Comparison of ENCODE assay signal across 9 cellular contexts in the genomic region with DNA sequence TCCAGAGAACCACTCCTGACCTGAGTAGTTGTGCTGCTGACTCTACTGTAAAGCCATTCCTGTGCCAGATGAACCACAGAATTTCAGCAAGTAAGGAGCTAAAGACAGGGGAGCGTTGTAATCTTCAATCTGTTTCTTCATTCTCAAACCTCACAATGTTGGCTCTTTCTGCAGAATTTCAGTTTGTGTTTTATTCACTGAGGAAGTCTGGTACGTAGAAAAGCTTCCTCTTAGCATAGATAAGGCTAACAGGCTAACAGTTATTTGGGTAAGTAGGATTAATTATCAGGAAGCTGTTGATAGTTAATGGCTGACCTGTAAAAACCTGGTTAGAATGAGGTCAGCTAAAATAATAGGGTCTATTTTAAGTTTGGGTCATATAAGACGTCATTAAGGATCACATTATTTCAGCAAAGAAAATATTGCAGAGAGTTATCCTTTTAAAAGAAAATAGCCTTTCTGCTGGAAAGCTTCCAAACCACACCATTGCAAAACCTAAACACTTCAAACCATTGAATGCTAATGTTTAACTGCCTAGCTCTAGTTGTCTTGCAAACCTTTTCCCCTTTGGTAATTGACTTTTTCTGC. TPM values are rescaled to one million over a fixed set of nuclear protein-coding genes. Genes with fewer than 3 reads are reported as not detected.
DNase-seq lines count a peak whose midpoint lies in the region; ATAC-seq lines count a peak whose summit lies in the region.
"Had no signal": no experiment of that assay in that cellular context is flagged by ENCODE, and none has a peak within 500 bp of the region (broad histone marks: within the 10 kb centered on the region; RNA-seq: fewer than 3 reads in every experiment).

No MANE protein-coding gene starts in this region.

- DNase-seq in EL (peak; percentile 95), SIG-M5 treated with dmso at 0.1 percent for 504 hours (lab: John Stamatoyannopoulos, UW; ENCODE audit: unreplicated experiment) (peak; percentile 80), inferior parietal cortex (ENCODE audit: extremely low spot score) (peak; percentile 5), RKO (ENCODE audit: low spot score) (no peak), head of caudate nucleus (no peak), NCI-H2081 treated with DMSO at 0.1 percent for 48 hours (lab: John Stamatoyannopoulos, UW) (no peak)
- no peak for DNase-seq in activated T-helper 1 cell treated with anti-CD3 and anti-CD28 coated beads, Interleukin-12 subunit alpha, Interleukin-12 subunit beta, Interleukin-2, Interleukin-4 antibody, amounts not matched to agents 30 ng/mL and 10 ng/mL and 1 ng/mL, durations not matched to agents 14 hours and 24 hours and 36 hours (ENCODE audit: low spot score)

- peak; percentile 68 for ATAC-seq in HG02981 (IDR thresholded peaks at IDR 0.05; ENCODE audit: unreplicated experiment)

- no peak overlapping the region for H3K27ac Mint-ChIP-seq in activated T-helper 1 cell treated with anti-CD3 and anti-CD28 coated beads, Interleukin-12 subunit alpha, Interleukin-12 subunit beta, Interleukin-2, Interleukin-4 antibody, amounts not matched to agents 30 ng/mL and 10 ng/mL and 1 ng/mL, durations not matched to agents 14 hours and 24 hours and 36 hours
- H3K27ac Mint-ChIP-seq: IgD-negative memory B cell had no signal

- no peaks in the 10 kb centered on the region for H3K4me1 Mint-ChIP-seq in activated T-helper 1 cell treated with anti-CD3 and anti-CD28 coated beads, Interleukin-12 subunit alpha, Interleukin-12 subunit beta, Interleukin-2, Interleukin-4 antibody, amounts not matched to agents 30 ng/mL and 10 ng/mL and 1 ng/mL, durations not matched to agents 14 hours and 24 hours and 36 hours (ENCODE audit: low read depth)
- H3K4me1 Mint-ChIP-seq: IgD-negative memory B cell had no signal

- no peaks in the 10 kb centered on the region for H3K36me3 Mint-ChIP-seq in activated T-helper 1 cell treated with anti-CD3 and anti-CD28 coated beads, Interleukin-12 subunit alpha, Interleukin-12 subunit beta, Interleukin-2, Interleukin-4 antibody, amounts not matched to agents 30 ng/mL and 10 ng/mL and 1 ng/mL, durations not matched to agents 14 hours and 24 hours and 36 hours (ENCODE audit: low read depth)
- H3K36me3 Mint-ChIP-seq: IgD-negative memory B cell had no signal

- H3K9me3 Mint-ChIP-seq in activated T-helper 1 cell treated with anti-CD3 and anti-CD28 coated beads, Interleukin-12 subunit alpha, Interleukin-12 subunit beta, Interleukin-2, Interleukin-4 antibody, amounts not matched to agents 30 ng/mL and 10 ng/mL and 1 ng/mL, durations not matched to agents 14 hours and 24 hours and 36 hours, result no peaks in the 10 kb centered on the region
- H3K9me3 Mint-ChIP-seq: IgD-negative memory B cell had no signal

- no peak overlapping the region for H3K4me3 Mint-ChIP-seq in activated T-helper 1 cell treated with anti-CD3 and anti-CD28 coated beads, Interleukin-12 subunit alpha, Interleukin-12 subunit beta, Interleukin-2, Interleukin-4 antibody, amounts not matched to agents 30 ng/mL and 10 ng/mL and 1 ng/mL, durations not matched to agents 14 hours and 24 hours and 36 hours
- H3K4me3 Mint-ChIP-seq: IgD-negative memory B cell had no signal

- intact Hi-C loops in activated T-helper 1 cell treated with anti-CD3 and anti-CD28 coated beads, Interleukin-12 subunit alpha, Interleukin-12 subunit beta, Interleukin-2, Interleukin-4 antibody, amounts not matched to agents 30 ng/mL and 10 ng/mL and 1 ng/mL, durations not matched to agents 14 hours and 24 hours and 36 hours (cut with micrococcal nuclease), result no loop called here
- intact Hi-C loops in head of caudate nucleus (cut with DNase I), result no loop called here

- H3K27me3 Mint-ChIP-seq in activated T-helper 1 cell treated with anti-CD3 and anti-CD28 coated beads, Interleukin-12 subunit alpha, Interleukin-12 subunit beta, Interleukin-2, Interleukin-4 antibody, amounts not matched to agents 30 ng/mL and 10 ng/mL and 1 ng/mL, durations not matched to agents 14 hours and 24 hours and 36 hours (ENCODE audit: insufficient read depth), result peaks cover 2% of the 10 kb centered on the region
- H3K27me3 Mint-ChIP-seq: IgD-negative memory B cell had no signal

RNA-seq across cellular contexts. Expression of gene TENT5A, which starts 14.1 kb away (rescaled TPM):
- total RNA-seq in activated T-helper 1 cell treated with anti-CD3 and anti-CD28 coated beads, Interleukin-12 subunit alpha, Interleukin-12 subunit beta, Interleukin-2, Interleukin-4 antibody, amounts not matched to agents 30 ng/mL and 10 ng/mL and 1 ng/mL, durations not matched to agents 14 hours and 24 hours and 36 hours, result 0.34 and 0.47 TPM in 2 replicates

Comparison
In these comparisons a context has a peak if more than half of its experiments do, and no peak if none do; other contexts are left out.
1. DNase-seq: peak in EL (single experiment), SIG-M5 treated with dmso at 0.1 percent for 504 hours (single experiment) and inferior parietal cortex (single experiment); none in activated T-helper 1 cell treated with anti-CD3 and anti-CD28 coated beads, Interleukin-12 subunit alpha, Interleukin-12 subunit beta, Interleukin-2, Interleukin-4 antibody, amounts not matched to agents 30 ng/mL and 10 ng/mL and 1 ng/mL, durations not matched to agents 14 hours and 24 hours and 36 hours (single experiment), RKO (single experiment), head of caudate nucleus (0 of 42) and NCI-H2081 treated with DMSO at 0.1 percent for 48 hours (single experiment).